Comparison of ENCODE assay signal across 8 cellular contexts in the genomic region with DNA sequence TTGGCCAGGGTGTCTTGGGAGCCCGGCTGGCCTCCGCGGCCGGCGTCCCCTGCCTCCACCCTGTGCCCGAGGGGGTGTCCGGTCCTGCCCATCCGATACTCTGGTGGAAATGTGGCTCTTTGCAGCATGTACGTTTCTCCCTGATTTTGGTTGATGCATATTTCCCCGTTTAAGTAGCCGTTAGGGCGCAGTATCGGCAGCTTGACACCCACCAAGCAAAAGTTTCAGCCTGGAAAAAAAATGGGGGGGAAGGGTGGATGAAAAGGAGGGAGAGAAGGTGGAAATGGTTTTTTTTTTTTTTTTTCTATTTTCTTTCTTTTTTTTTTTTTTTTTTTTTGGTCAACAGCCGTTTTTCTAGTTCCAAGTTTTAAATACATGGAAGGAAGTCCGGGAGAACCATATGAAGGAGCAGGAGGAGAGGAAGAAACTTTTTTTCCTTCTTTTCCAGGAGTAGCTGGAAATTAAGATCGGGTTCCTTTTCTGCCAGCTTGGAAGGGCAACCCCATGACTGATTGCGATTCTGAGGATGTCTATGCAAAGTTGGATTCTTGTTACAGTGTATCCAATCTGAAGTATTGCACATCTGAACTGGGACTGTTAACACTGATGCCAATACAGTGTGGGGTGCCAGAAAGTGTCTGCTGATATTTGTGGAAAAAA. TPM values are rescaled to one million over a fixed set of nuclear protein-coding genes. Genes with fewer than 3 reads are reported as not detected.
DNase-seq lines count a peak whose midpoint lies in the region; FAIRE-seq and TF ChIP-seq lines count a peak whose summit lies in the region.

No MANE protein-coding gene starts in this region.

- H3K4me1 ChIP-seq in rectal smooth muscle tissue (ENCODE audit: control insufficient read depth, insufficient read depth, low read length): peaks cover 6% of the 10 kb centered on the region

- no peaks in the 10 kb centered on the region for H3K36me3 ChIP-seq in rectal smooth muscle tissue (ENCODE audit: control insufficient read depth, insufficient read depth, low read length)

- no peak for TF ChIP-seq POLR2A in GM12892 (IDR thresholded peaks at IDR 0.05; ENCODE audit: low read depth, low read length)
- no peak for TF ChIP-seq POLR2A in GM12891 (IDR thresholded peaks at IDR 0.05; ENCODE audit: low read depth, low read length)

- H3K4me3 ChIP-seq in WI38 (ENCODE audit: low read depth, low read length) (peak overlapping the region; percentile 90), foreskin fibroblast (ENCODE audit: low read depth in 1 of 2, low read length in 2 of 2) (peak overlapping the region; percentile 90 to 94), rectal smooth muscle tissue (ENCODE audit: low read length) (peak overlapping the region; percentile 78)

- H3K27ac ChIP-seq in rectal smooth muscle tissue (ENCODE audit: low read depth, low read length): peak overlapping the region; percentile 91

- H3K27me3 ChIP-seq in rectal smooth muscle tissue (ENCODE audit: control insufficient read depth, insufficient read depth, low read length): no peaks in the 10 kb centered on the region

- no peak overlapping the region for H3K9ac ChIP-seq in rectal smooth muscle tissue (ENCODE audit: low read length)

- no peak for FAIRE-seq in GM12892 (lab: Jason Lieb, UNC)
- FAIRE-seq in GM12891 (lab: Jason Lieb, UNC): no peak

- TF ChIP-seq CTCF in WI38 (IDR thresholded peaks at IDR 0.05; ENCODE audit: low read depth, low read length): no peak
- TF ChIP-seq CTCF in foreskin fibroblast (IDR thresholded peaks at IDR 0.05; ENCODE audit: low read depth, low read length): no peak

- peak; percentile 39 for DNase-seq in A172 (ENCODE audit: low spot score)
- peak; percentile 27 for DNase-seq in H4 (ENCODE audit: low spot score)
- DNase-seq in foreskin fibroblast: no peak
- DNase-seq in GM12892 (ENCODE audit: insufficient read length): no peak
- DNase-seq in globus pallidus (ENCODE audit: low spot score): no peak
- no peak for DNase-seq in GM12891 (ENCODE audit: insufficient read length, low spot score)

TF ChIP-seq in GM12891, 5 proteins besides CTCF, POLR2A, EP300 and RAD21:
- TF ChIP-seq POU2F2 (IDR thresholded peaks at IDR 0.05; ENCODE audit: low read depth, low read length): no peak
TF ChIP-seq in GM12891: peak in this region for 0.

RNA-seq across cellular contexts. Expression of a gene that starts 1.5 kb away (rescaled TPM):
- 11.6 and 15.9 TPM in 2 replicates for total RNA-seq in A172 (2014; rRNA removed; shearing (Covaris generic))
- 15.7 TPM in 2 replicates for total RNA-seq in H4 (2014; rRNA removed; shearing (Covaris generic))
- polyA plus RNA-seq in GM12892 (2012; ENCODE audit: missing spikeins): 4.0 TPM
- 3.8 TPM for polyA plus RNA-seq in GM12891 (2012; ENCODE audit: low read depth, missing spikeins)

Comparison
In these comparisons a context has a peak if more than half of its experiments do, and no peak if none do; other contexts are left out.
1. DNase-seq: peak in A172 (single experiment) and H4 (single experiment); none in foreskin fibroblast (0 of 2), GM12892 (single experiment), globus pallidus (single experiment) and GM12891 (single experiment).
2. Peak in every context shown above with its lines, with median percentiles within 50 percentile points of each other: H3K4me3 ChIP-seq.